19 cellular contexts compared by ENCODE assay signal in the genomic region with DNA sequence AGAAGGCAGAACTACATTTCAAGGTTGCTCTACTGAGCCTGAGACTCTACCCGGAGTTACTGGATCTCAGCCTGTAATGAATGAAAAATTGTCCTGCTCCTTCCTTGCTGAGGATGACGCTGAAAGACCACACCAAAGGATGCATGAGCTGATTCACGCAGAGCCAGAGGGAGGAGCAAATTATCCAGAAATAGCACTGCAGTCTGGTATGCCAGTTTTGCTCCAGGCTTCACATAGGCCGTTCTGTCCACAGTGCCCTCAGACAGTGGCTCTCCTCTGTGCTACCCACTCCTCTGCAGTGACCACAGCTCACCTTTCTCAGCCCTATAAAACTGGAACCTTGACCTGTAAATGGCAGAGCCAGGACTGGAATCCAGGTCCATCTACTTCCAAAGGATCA.
DNase-seq lines count a peak whose midpoint lies in the region; ATAC-seq and TF ChIP-seq lines count a peak whose summit lies in the region.
"Had no signal": no experiment of that assay in that cellular context is flagged by ENCODE, and none has a peak within 500 bp of the region (broad histone marks: within the 10 kb centered on the region; RNA-seq: fewer than 3 reads in every experiment).

No MANE protein-coding gene starts in this region.

- H3K4me3 Mint-ChIP-seq in activated CD8-positive, alpha-beta T cell treated with anti-CD3 and anti-CD28 coated beads for 36 hours = no peak overlapping the region
- H3K4me3 Mint-ChIP-seq: activated CD8-positive, alpha-beta T cell treated with anti-CD3 and anti-CD28 coated beads, Interleukin-2, amount 10 ng/mL, durations not matched to agents 7 days and 5 days had no signal

- H3K79me2 ChIP-seq in MM.1S (ENCODE audit: low read length) = no peaks in the 10 kb centered on the region
- H3K79me2 ChIP-seq: parathyroid adenoma had no signal

- no peaks in the 10 kb centered on the region for H3F3A ChIP-seq in MM.1S (ENCODE audit: insufficient read depth, low read length)

- intact Hi-C loops in left ventricle myocardium superior (cut with micrococcal nuclease) = no loop called here
- intact Hi-C loops in activated CD8-positive, alpha-beta T cell treated with anti-CD3 and anti-CD28 coated beads for 36 hours (cut with micrococcal nuclease) = no loop called here

- H3K4me1 Mint-ChIP-seq in activated CD8-positive, alpha-beta T cell treated with anti-CD3 and anti-CD28 coated beads for 36 hours (ENCODE audit: low read depth) = no peaks in the 10 kb centered on the region

- H3K4me1 ChIP-seq in BLaER1 (peaks cover 20% of the 10 kb centered on the region), MM.1S (ENCODE audit: low read length) (no peaks in the 10 kb centered on the region)
- H3K4me1 ChIP-seq: parathyroid adenoma had no signal

- no peaks in the 10 kb centered on the region for H3K9me2 ChIP-seq in MM.1S (replicated peaks; ENCODE audit: insufficient read depth, low read length)

- CTCF ChIA-PET in activated CD8-positive, alpha-beta T cell treated with anti-CD3 and anti-CD28 coated beads for 36 hours (lab: Charles Lee) = no interaction called here

- no peaks in the 10 kb centered on the region for H3K36me3 ChIP-seq in BLaER1
- H3K36me3 ChIP-seq in MM.1S (replicated peaks; ENCODE audit: insufficient read depth, low read length) = no peaks in the 10 kb centered on the region
- H3K36me3 ChIP-seq: BLaER1 treated with 17β-estradiol and CSF1 and Interleukin-3, amounts not matched to agents 10 nM and 100 nM had no signal

- no peak overlapping the region for H3K27ac ChIP-seq in BLaER1
- H3K27ac ChIP-seq in MM.1S (ENCODE audit: low read length) = no peak overlapping the region
- H3K27ac ChIP-seq: BLaER1 treated with 17β-estradiol and CSF1 and Interleukin-3, amounts not matched to agents 10 nM and 100 nM; parathyroid adenoma; SK-N-MC had no signal

- no peak overlapping the region for H3K9ac ChIP-seq in BLaER1
- no peak overlapping the region for H3K9ac ChIP-seq in MM.1S (ENCODE audit: low read length)
- H3K9ac ChIP-seq: BLaER1 treated with 17β-estradiol and CSF1 and Interleukin-3, amounts not matched to agents 10 nM and 100 nM; parathyroid adenoma had no signal

- POLR2A ChIA-PET in activated CD8-positive, alpha-beta T cell treated with anti-CD3 and anti-CD28 coated beads for 36 hours (lab: Charles Lee) = no interaction called here

- H3K4me3 ChIP-seq in BLaER1 (no peak overlapping the region), MM.1S (ENCODE audit: low read length) (no peak overlapping the region)
- H3K4me3 ChIP-seq: BLaER1 treated with 17β-estradiol and CSF1 and Interleukin-3, amounts not matched to agents 10 nM and 100 nM; SK-N-MC had no signal

- H3K9me3 Mint-ChIP-seq in activated CD8-positive, alpha-beta T cell treated with anti-CD3 and anti-CD28 coated beads for 36 hours = no peaks in the 10 kb centered on the region
- H3K9me3 Mint-ChIP-seq: activated T-helper 2 cell treated with anti-CD3 and anti-CD28 coated beads, Interferon-gamma antibody, Interleukin-2, Interleukin-4, amounts not matched to agents 10 μg/mL and 5 μg/mL and 100 μg/mL, durations not matched to agents 14 hours and 24 hours and 36 hours had no signal

- TF ChIP-seq CTCF in MM.1S (IDR thresholded peaks at IDR 0.05; ENCODE audit: low read length) = no peak
- no peak for TF ChIP-seq CTCF in activated CD8-positive, alpha-beta T cell treated with anti-CD3 and anti-CD28 coated beads for 36 hours (IDR thresholded peaks at IDR 0.05)

- no peaks in the 10 kb centered on the region for H3K36me3 Mint-ChIP-seq in activated CD8-positive, alpha-beta T cell treated with anti-CD3 and anti-CD28 coated beads for 36 hours (ENCODE audit: low read depth)

- peaks cover 5% of the 10 kb centered on the region for H3K27me3 Mint-ChIP-seq in activated CD8-positive, alpha-beta T cell treated with anti-CD3 and anti-CD28 coated beads for 36 hours

- H3K4me2 ChIP-seq in BLaER1 (0 out of 2 replicates have a peak overlapping the region, but pooled peaks have one; percentile 31), MM.1S (ENCODE audit: low read depth, low read length) (no peak overlapping the region)

- no peaks in the 10 kb centered on the region for H4K20me1 ChIP-seq in BLaER1
- H4K20me1 ChIP-seq in MM.1S (ENCODE audit: insufficient read depth, low read length) = no peaks in the 10 kb centered on the region

- H3K27me3 ChIP-seq in BLaER1 (no peaks in the 10 kb centered on the region), MM.1S (replicated peaks; ENCODE audit: insufficient read depth, low read length) (no peaks in the 10 kb centered on the region)

- H2AFZ ChIP-seq in MM.1S (ENCODE audit: low read length) = no peak overlapping the region
- H2AFZ ChIP-seq: parathyroid adenoma had no signal

- no peak overlapping the region for H3K27ac Mint-ChIP-seq in activated CD8-positive, alpha-beta T cell treated with anti-CD3 and anti-CD28 coated beads for 36 hours
- H3K27ac Mint-ChIP-seq: activated CD8-positive, alpha-beta T cell treated with anti-CD3 and anti-CD28 coated beads, Interleukin-2, amount 10 ng/mL, durations not matched to agents 7 days and 5 days; activated T-helper 2 cell treated with anti-CD3 and anti-CD28 coated beads, Interferon-gamma antibody, Interleukin-2, Interleukin-4, amounts not matched to agents 10 μg/mL and 5 μg/mL and 100 μg/mL, durations not matched to agents 14 hours and 24 hours and 36 hours had no signal

- ATAC-seq in left ventricle myocardium superior (peak; percentile 95), GM18909 (IDR thresholded peaks at IDR 0.05; ENCODE audit: poor library complexity, unreplicated experiment) (no peak)
- ATAC-seq in activated CD8-positive, alpha-beta T cell treated with anti-CD3 and anti-CD28 coated beads for 36 hours = no peak
- ATAC-seq: activated CD8-positive, alpha-beta T cell treated with anti-CD3 and anti-CD28 coated beads, Interleukin-2, amount 10 ng/mL, durations not matched to agents 7 days and 5 days; HepG2 had no signal

- H3K9me3 ChIP-seq in BLaER1 = no peaks in the 10 kb centered on the region
- H3K9me3 ChIP-seq in MM.1S (replicated peaks; ENCODE audit: insufficient read depth, low read length) = no peaks in the 10 kb centered on the region
- H3K9me3 ChIP-seq: BLaER1 treated with 17β-estradiol and CSF1 and Interleukin-3, amounts not matched to agents 10 nM and 100 nM had no signal

- DNase-seq in HT1080 (ENCODE audit: low read depth) = peak; percentile 75
- DNase-seq in cerebellar cortex (ENCODE audit: low spot score) = peak; percentile 69
- DNase-seq in left ventricle myocardium superior = no peak
- DNase-seq in MM.1S = no peak
- no peak for DNase-seq in activated CD8-positive, alpha-beta T cell treated with anti-CD3 and anti-CD28 coated beads for 36 hours
- no peak for DNase-seq in NCI-H774 (lab: John Stamatoyannopoulos, UW)
- DNase-seq: activated CD8-positive, alpha-beta T cell treated with anti-CD3 and anti-CD28 coated beads, Interleukin-2, amount 10 ng/mL, durations not matched to agents 7 days and 5 days; aorta; DND-41; kidney; NCI-H1105; NCI-H2227 treated with DMSO at 0.1 percent for 48 hours had no signal

Comparison
In these comparisons a context has a peak if more than half of its experiments do, and no peak if none do; other contexts are left out.
1. DNase-seq: peak in HT1080 (single experiment) and cerebellar cortex (single experiment); none in left ventricle myocardium superior (single experiment), MM.1S (single experiment), activated CD8-positive, alpha-beta T cell treated with anti-CD3 and anti-CD28 coated beads for 36 hours (single experiment) and NCI-H774 (single experiment).